22 cellular contexts compared by ENCODE assay signal in genomic region chr3:197212290-197212689, GRCh38.
DNase-seq lines count a peak whose midpoint lies in the region; ATAC-seq, FAIRE-seq and TF ChIP-seq lines count a peak whose summit lies in the region.
"Had no signal": no experiment of that assay in that cellular context is flagged by ENCODE, and none has a peak within 500 bp of the region (broad histone marks: within the 10 kb centered on the region; RNA-seq: fewer than 3 reads in every experiment).

No MANE protein-coding gene starts in this region.

- no peak for TF ChIP-seq POLR2A in H1 (IDR thresholded peaks at IDR 0.05; ENCODE audit: control extremely low read depth in 1 of 2, low read depth in 2 of 2, low read length in 2 of 2)

- TF ChIP-seq EP300 in H1 (IDR thresholded peaks at IDR 0.05; ENCODE audit: borderline replicate concordance in 1 of 2, low read depth in 2 of 2, low read length in 2 of 2), result no peak

- FAIRE-seq in H1 (lab: Jason Lieb, UNC), result peak; percentile 78
- FAIRE-seq: D721Med had no signal

- H3K18ac ChIP-seq in H1 (ENCODE audit: extremely low read depth, low read length), result no peak overlapping the region

- TF ChIP-seq RAD21 in H1 (IDR thresholded peaks at IDR 0.05 in 1 of 2, conservative IDR thresholded peaks at IDR 0.05 in 1 of 2; ENCODE audit: low read depth in 2 of 2, low read length in 2 of 2), result no peak

- WGBS in H1 (ENCODE audit: extremely low coverage in 1 of 2, insufficient coverage in 1 of 2, insufficient read length in 1 of 2, insufficient replicate concordance in 2 of 2, low coverage in 1 of 2, low lambda C conversion rate in 2 of 2, missing lambda C conversion rate in 1 of 2), 2 experiments, result 7% methylated on average over 5 of the region's 5 CpGs; no CpG with 5 or more reads in 1 of the 2 experiments

- H3K36me3 ChIP-seq in HEK293 (ENCODE audit: control insufficient read depth in 2 of 2, insufficient read depth in 1 of 2, low read length in 2 of 2), result no peaks in the 10 kb centered on the region
- H3K36me3 ChIP-seq in H1 (ENCODE audit: control insufficient read depth in 2 of 4, insufficient read depth in 4 of 4, low read length in 3 of 4), result no peaks in the 10 kb centered on the region
- H3K36me3 ChIP-seq: BE2C had no signal

- H2AK5ac ChIP-seq in H1 (ENCODE audit: low read depth, low read length), result no peak overlapping the region

- no peak overlapping the region for H4K91ac ChIP-seq in H1 (replicated peaks; ENCODE audit: insufficient read length, low read length)

- no peak overlapping the region for H2AFZ ChIP-seq in H1 (ENCODE audit: low read length)

- H4K5ac ChIP-seq in H1 (ENCODE audit: insufficient read length, low read depth, low read length), result no peak overlapping the region

- H4K8ac ChIP-seq in H1 (ENCODE audit: extremely low read depth, insufficient read depth, low read length), result no peak overlapping the region

- TF ChIP-seq CTCF in AG10803 (conservative IDR thresholded peaks at IDR 0.05; ENCODE audit: low read length) (no peak), HEK293 (tag by site-specific recombination; IDR thresholded peaks at IDR 0.05) (no peak), H1 (IDR thresholded peaks at IDR 0.05; ENCODE audit: control extremely low read depth in 1 of 3, insufficient read depth in 1 of 3, low read depth in 1 of 3, low read length in 3 of 3) (no peak)

- in situ Hi-C loops in ACHN (cut with HindIII; ENCODE audit: low pct_ligation_motif_present, low pct_unique_long_range_greater_than_20kb, low sequenced_read_pairs), result no loop called here

- peak overlapping the region in 1 of 2 experiments; percentile 28; a peak in 1 of 4 replicates for H3K4me2 ChIP-seq in H1 (ENCODE audit: insufficient read depth in 1 of 2, low read depth in 2 of 2, low read length in 2 of 2)
- H3K4me2 ChIP-seq: SK-N-SH had no signal

- 0 out of 2 replicates have a peak overlapping the region, but pooled peaks have one; percentile 7 for H3K4me3 ChIP-seq in AG10803 (ENCODE audit: low read length)
- no peak overlapping the region for H3K4me3 ChIP-seq in HEK293 (ENCODE audit: low read depth, low read length)
- H3K4me3 ChIP-seq in H1 (ENCODE audit: extremely low read depth in 1 of 4, insufficient read depth in 2 of 4, low read depth in 3 of 4, low read length in 4 of 4), result peak overlapping the region in 1 of 4 experiments; percentile 8; a peak in 1 of 8 replicates

- H3K4ac ChIP-seq in H1 (replicated peaks; ENCODE audit: insufficient read length, low read depth, low read length), result no peak overlapping the region

- no peaks in the 10 kb centered on the region for H3K79me1 ChIP-seq in H1 (ENCODE audit: low read depth, low read length)

- POLR2A ChIA-PET in HEK293 (lab: Yijun Ruan, JAX), result no interaction called here
- POLR2A ChIA-PET in H1 (lab: Charles Lee; ENCODE audit: partially characterized antibody), result no interaction called here

- H3K56ac ChIP-seq in H1 (replicated peaks; ENCODE audit: insufficient read length, low read depth, low read length), result no peak overlapping the region

- no peak overlapping the region for H3K23ac ChIP-seq in H1 (ENCODE audit: insufficient read length)

- H3K14ac ChIP-seq in H1 (ENCODE audit: insufficient read length), result no peak overlapping the region

- no peak overlapping the region for H2BK120ac ChIP-seq in H1 (replicated peaks; ENCODE audit: low read depth, low read length)

- H2BK15ac ChIP-seq in H1 (ENCODE audit: low read length), result no peak overlapping the region

- ATAC-seq in HG02763 (IDR thresholded peaks at IDR 0.05; ENCODE audit: unreplicated experiment), result no peak
- no peak for ATAC-seq in HG03354 (IDR thresholded peaks at IDR 0.05; ENCODE audit: poor library complexity, severe bottlenecking, unreplicated experiment)
- ATAC-seq: Panc1 had no signal

- CTCF ChIA-PET in HEK293 (lab: Yijun Ruan, JAX), result no interaction called here
- CTCF ChIA-PET in H1 (lab: Charles Lee; ENCODE audit: partially characterized antibody), result no interaction called here

- H3K79me2 ChIP-seq in H1 (ENCODE audit: control insufficient read depth in 1 of 2, insufficient read depth in 2 of 2, low read length in 2 of 2), result peaks cover 0 to 92% of the 10 kb centered on the region in 2 experiments; a peak in 3 of 4 replicates

- no peak overlapping the region for H3K27ac ChIP-seq in HEK293 (ENCODE audit: extremely low read depth, low read depth, low read length)
- no peak overlapping the region for H3K27ac ChIP-seq in H1 (ENCODE audit: low read depth, low read length)
- H3K27ac ChIP-seq in caudate nucleus (ENCODE audit: low read depth, low read length), result no peak overlapping the region

- H2BK12ac ChIP-seq in H1 (ENCODE audit: low read depth, low read length), result no peak overlapping the region

- H3K9ac ChIP-seq in H1 (replicated peaks in 1 of 4; ENCODE audit: extremely low read depth in 1 of 4, low read depth in 3 of 4, low read length in 3 of 4), result no peak overlapping the region
- H3K9ac ChIP-seq: SK-N-SH had no signal

- H4K20me1 ChIP-seq in H1 (replicated peaks in 1 of 2; ENCODE audit: control insufficient read depth in 1 of 2, insufficient read depth in 2 of 2, low read length in 2 of 2), result no peaks in the 10 kb centered on the region

- no peak overlapping the region for H2BK5ac ChIP-seq in H1 (ENCODE audit: low read depth, low read length)

- H3K23me2 ChIP-seq in H1 (ENCODE audit: low read depth, low read length), result no peaks in the 10 kb centered on the region

- H3K9me3 ChIP-seq in HEK293 (ENCODE audit: control insufficient read depth, insufficient read depth, low read depth, low read length) (no peaks in the 10 kb centered on the region), H1 (ENCODE audit: insufficient read depth in 2 of 2, low read depth in 1 of 2, low read length in 1 of 2) (no peaks in the 10 kb centered on the region)
- H3K9me3 ChIP-seq: SK-N-SH had no signal

- no peak overlapping the region for H2BK20ac ChIP-seq in H1 (ENCODE audit: low read length)

- DNase-seq in AG10803 (ENCODE audit: low read depth) (peak; percentile 83), H1 (ENCODE audit: low read depth in 1 of 2, low spot score in 2 of 2) (no peak), iPS-NIHi7 (ENCODE audit: extremely low spot score) (peak; percentile 14), ACHN (no peak), caudate nucleus (lab: John Stamatoyannopoulos, UW) (no peak)
- DNase-seq: 8988T, BE2C, DMS53, GOT3, NCI-H1105, NCI-H2081, NCI-H2171, NCI-H345, NCI-H524 treated with DMSO at 0.1 percent for 48 hours, NCI-H82, SIG-M5, SK-N-SH had no signal

- no peaks in the 10 kb centered on the region for H3K27me3 ChIP-seq in H1 (replicated peaks in 1 of 4; ENCODE audit: control insufficient read depth in 3 of 4, extremely low read depth in 1 of 4, insufficient read depth in 3 of 4, low read length in 3 of 4)
- H3K27me3 ChIP-seq: BE2C had no signal

- H3K4me1 ChIP-seq in HEK293 (ENCODE audit: control insufficient read depth, insufficient read depth, low read length), result 0 out of 2 replicates have a peak, but pooled peaks cover 5% of the 10 kb centered on the region
- peaks cover 0 to 5% (median 3%) of the 10 kb centered on the region in 4 experiments; a peak in 3 of 7 replicates for H3K4me1 ChIP-seq in H1 (replicated peaks in 1 of 4; ENCODE audit: control insufficient read depth in 3 of 4, insufficient read depth in 4 of 4, low read length in 3 of 4)

TF ChIP-seq in HEK293, 187 proteins besides CTCF, POLR2A, EP300 and RAD21:
- TF ChIP-seq ZNF777 (tag by site-specific recombination; IDR thresholded peaks at IDR 0.05; ENCODE audit: borderline replicate concordance) (no peak), ZNF211 (tag by site-specific recombination; IDR thresholded peaks at IDR 0.05; ENCODE audit: low read depth) (no peak), ZNF677 (tag by site-specific recombination; IDR thresholded peaks at IDR 0.05) (peak; percentile 98)

TF ChIP-seq in H1, 55 proteins besides CTCF, POLR2A, EP300 and RAD21:
- TF ChIP-seq CHD2 (IDR thresholded peaks at IDR 0.05; ENCODE audit: low read length) (no peak), TEAD4 (IDR thresholded peaks at IDR 0.05; ENCODE audit: low read depth, low read length) (no peak), TAF1 (IDR thresholded peaks at IDR 0.05; ENCODE audit: low read depth, low read length) (no peak), CBX8 (IDR thresholded peaks at IDR 0.05; ENCODE audit: borderline replicate concordance, low read depth, low read length) (no peak), YY1 (IDR thresholded peaks at IDR 0.05; ENCODE audit: low read depth, low read length) (no peak), POU5F1 (IDR thresholded peaks at IDR 0.05; ENCODE audit: low read depth, low read length) (no peak), SIRT6 (IDR thresholded peaks at IDR 0.05; ENCODE audit: low read length) (no peak), CHD1 (IDR thresholded peaks at IDR 0.05; ENCODE audit: low read depth, low read length) (no peak), BCL11A (IDR thresholded peaks at IDR 0.05; ENCODE audit: low read depth in 2 of 2, low read length in 2 of 2) (no peak), NANOG (IDR thresholded peaks at IDR 0.05; ENCODE audit: insufficient read depth, low read depth, low read length, poor library complexity, severe bottlenecking) (no peak), JUN (IDR thresholded peaks at IDR 0.05; ENCODE audit: low read depth, low read length) (no peak), GTF2F1 (IDR thresholded peaks at IDR 0.05; ENCODE audit: borderline replicate concordance, low read depth, low read length) (no peak), ASH2L (IDR thresholded peaks at IDR 0.05; ENCODE audit: low read length) (no peak), CBX5 (IDR thresholded peaks at IDR 0.05; ENCODE audit: low read depth, low read length) (no peak), GABPA (IDR thresholded peaks at IDR 0.05; ENCODE audit: borderline replicate concordance, insufficient read depth, low read length) (no peak)

Comparison
In these comparisons a context has a peak if more than half of its experiments do, and no peak if none do; other contexts are left out.
1. DNase-seq: peak in AG10803 (single experiment) and iPS-NIHi7 (single experiment); none in H1 (0 of 2), ACHN (single experiment) and caudate nucleus (0 of 61).